9 cellular contexts compared by ENCODE assay signal in genomic region chr1:15703562-15703961, GRCh38. TPM values are rescaled to one million over a fixed set of nuclear protein-coding genes. Genes with fewer than 3 reads are reported as not detected.
DNase-seq lines count a peak whose midpoint lies in the region; ATAC-seq and TF ChIP-seq lines count a peak whose summit lies in the region.
"Had no signal": no experiment of that assay in that cellular context is flagged by ENCODE, and none has a peak within 500 bp of the region (broad histone marks: within the 10 kb centered on the region; RNA-seq: fewer than 3 reads in every experiment).

No MANE protein-coding gene starts in this region.

- TF ChIP-seq CTCF in Calu3 (IDR thresholded peaks at IDR 0.05; ENCODE audit: unreplicated experiment) (no peak), astrocyte of the cerebellum (IDR thresholded peaks at IDR 0.05; ENCODE audit: low read depth, low read length, missing control alignments) (no peak)

- H3K36me3 Mint-ChIP-seq in Calu3 (ENCODE audit: insufficient read depth, unreplicated experiment): no peaks in the 10 kb centered on the region

- CTCF ChIA-PET in Calu3 (lab: Charles Lee): no interaction called here

- BruUV-seq in Calu3 (replicated peaks; lab: Mats Ljungman, UMichigan): no TSS peak

- DNase-seq in Calu3: no peak
- peak; percentile 62 for DNase-seq in astrocyte of the cerebellum (ENCODE audit: low read depth)
- DNase-seq in left cardiac atrium: peak; percentile 89
- DNase-seq in putamen (ENCODE audit: low spot score): peak; percentile 85
- no peak for DNase-seq in DMS153 treated with DMSO at 0.1 percent for 48 hours (lab: John Stamatoyannopoulos, UW; ENCODE audit: unreplicated experiment)
- DNase-seq in activated CD8-positive, alpha-beta memory T cell treated with anti-CD3 and anti-CD28 coated beads, Interleukin-2, amount 50 U/mL, for 4 hours: no peak
- no peak for DNase-seq in HuH-7 (ENCODE audit: low spot score)
- DNase-seq: NCI-H446 had no signal

- intact Hi-C loops in Calu3 (cut with micrococcal nuclease; ENCODE audit: unreplicated experiment) (no loop called here), left cardiac atrium (cut with DNase I) (no loop called here)

- peak overlapping the region; percentile 30 for H3K4me3 Mint-ChIP-seq in Calu3 (ENCODE audit: low read depth, unreplicated experiment)

- H3K4me3 ChIP-seq in astrocyte of the cerebellum (ENCODE audit: low read depth, low read length): no peak overlapping the region

- H3K27me3 Mint-ChIP-seq in Calu3 (ENCODE audit: unreplicated experiment): no peaks in the 10 kb centered on the region

- H3K27ac Mint-ChIP-seq in Calu3 (ENCODE audit: unreplicated experiment): no peak overlapping the region

- H3K4me1 Mint-ChIP-seq in Calu3 (ENCODE audit: low read depth, unreplicated experiment): peaks cover 11% of the 10 kb centered on the region

- in situ Hi-C loops in astrocyte of the cerebellum (cut with HindIII; ENCODE audit: low sequenced_read_pairs): no loop called here

- ATAC-seq in left cardiac atrium (peak; percentile 91 to 96), GM21786 (IDR thresholded peaks at IDR 0.05; ENCODE audit: unreplicated experiment) (no peak)

- H3K9me3 Mint-ChIP-seq in Calu3 (ENCODE audit: low read depth, unreplicated experiment): no peaks in the 10 kb centered on the region

RNA-seq across cellular contexts. Expression of gene PLEKHM2, which starts 19.4 kb away (rescaled TPM):
- 30.4 and 33.4 TPM in 2 replicates for total RNA-seq in Calu3 (2022)
- total RNA-seq in left cardiac atrium: 10 to 100 TPM; 64.5 to 70.4 TPM

RNA-seq across cellular contexts. Expression of gene SLC25A34, which starts 32.5 kb away (rescaled TPM):
- total RNA-seq in Calu3 (2022) (0.68 and 1.2 TPM in 2 replicates), left cardiac atrium (1 to 10 TPM; 5.4 to 7.3 TPM)

RNA-seq across cellular contexts. Expression of gene TMEM82, which starts 38.7 kb away (rescaled TPM):
- total RNA-seq in Calu3 (2022): not detected in 2 replicates
- total RNA-seq in left cardiac atrium: not detected

RNA-seq across cellular contexts. Expression of gene FBLIM1, which starts 55.0 kb away (rescaled TPM):
- 25.6 and 26.8 TPM in 2 replicates for total RNA-seq in Calu3 (2022)
- 10 to 100 TPM; 75.1 to 82.8 TPM for total RNA-seq in left cardiac atrium

Comparison
In these comparisons a context has a peak if more than half of its experiments do, and no peak if none do; other contexts are left out.
1. DNase-seq: peak in astrocyte of the cerebellum (single experiment), left cardiac atrium (single experiment) and putamen (single experiment); none in Calu3 (single experiment), DMS153 treated with DMSO at 0.1 percent for 48 hours (single experiment), activated CD8-positive, alpha-beta memory T cell treated with anti-CD3 and anti-CD28 coated beads, Interleukin-2, amount 50 U/mL, for 4 hours (single experiment) and HuH-7 (single experiment).